Comparison of ENCODE assay signal across 24 cellular contexts in genomic region chr4:164116286-164116685, GRCh38.
DNase-seq lines count a peak whose midpoint lies in the region; ATAC-seq lines count a peak whose summit lies in the region.
"Had no signal": no experiment of that assay in that cellular context is flagged by ENCODE, and none has a peak within 500 bp of the region (broad histone marks: within the 10 kb centered on the region; RNA-seq: fewer than 3 reads in every experiment).

No MANE protein-coding gene starts in this region.

- ATAC-seq in HG02970 (IDR thresholded peaks at IDR 0.05; ENCODE audit: low FRiP score, unreplicated experiment) (no peak), GM19397 (IDR thresholded peaks at IDR 0.05; ENCODE audit: unreplicated experiment) (no peak)
- no peak for ATAC-seq in stimulated activated effector memory CD8-positive, alpha-beta T cell treated with anti-CD3 and anti-CD28 coated beads, Interleukin-12 subunit alpha, Interleukin-12 subunit beta, amount 100 ng/mL, for 72 hours
- ATAC-seq: HepG2 had no signal

- H3K36me3 Mint-ChIP-seq in stimulated activated effector memory CD8-positive, alpha-beta T cell treated with anti-CD3 and anti-CD28 coated beads, Interleukin-12 subunit alpha, Interleukin-12 subunit beta, amount 100 ng/mL, for 72 hours, result no peaks in the 10 kb centered on the region

- H3K27me3 ChIP-seq in layer of hippocampus (ENCODE audit: control insufficient read depth, insufficient read depth, low read length), result no peaks in the 10 kb centered on the region
- H3K27me3 ChIP-seq: SJSA1 had no signal

- DNase-seq in Ammon's horn (ENCODE audit: low spot score) (peak; percentile 79), putamen (ENCODE audit: low spot score) (peak; percentile 85), RPMI8226 (no peak)
- DNase-seq in stimulated activated effector memory CD8-positive, alpha-beta T cell treated with anti-CD3 and anti-CD28 coated beads, Interleukin-12 subunit alpha, Interleukin-12 subunit beta, amount 100 ng/mL, for 72 hours (ENCODE audit: low spot score in 2 of 2), result no peak
- DNase-seq: 8988T, ACHN, Calu3, DMS153, DND-41, H7, Karpas-422, NCI-H1092 treated with DMSO at 0.1 percent for 48 hours, NCI-H1436, NCI-H187, NCI-H2081 treated with DMSO at 0.1 percent for 48 hours, NCI-H524, PC-9, Right ventricle myocardium superior had no signal

- H3K4me3 Mint-ChIP-seq in stimulated activated effector memory CD8-positive, alpha-beta T cell treated with anti-CD3 and anti-CD28 coated beads, Interleukin-12 subunit alpha, Interleukin-12 subunit beta, amount 100 ng/mL, for 72 hours, result no peak overlapping the region

- H3K27ac Mint-ChIP-seq in stimulated activated effector memory CD8-positive, alpha-beta T cell treated with anti-CD3 and anti-CD28 coated beads, Interleukin-12 subunit alpha, Interleukin-12 subunit beta, amount 100 ng/mL, for 72 hours, result no peak overlapping the region

- H3K4me1 Mint-ChIP-seq in stimulated activated effector memory CD8-positive, alpha-beta T cell treated with anti-CD3 and anti-CD28 coated beads, Interleukin-12 subunit alpha, Interleukin-12 subunit beta, amount 100 ng/mL, for 72 hours, result no peaks in the 10 kb centered on the region

- H3K9me3 Mint-ChIP-seq in stimulated activated effector memory CD8-positive, alpha-beta T cell treated with anti-CD3 and anti-CD28 coated beads, Interleukin-12 subunit alpha, Interleukin-12 subunit beta, amount 100 ng/mL, for 72 hours, result peaks cover 10% of the 10 kb centered on the region

- H3K27ac ChIP-seq in angular gyrus (ENCODE audit: low read depth, low read length), result peak overlapping the region; percentile 85
- peak overlapping the region; percentile 57 for H3K27ac ChIP-seq in layer of hippocampus (ENCODE audit: low read depth, low read length)
- H3K27ac ChIP-seq: PC-9, SJSA1 had no signal

Comparison
In these comparisons a context has a peak if more than half of its experiments do, and no peak if none do; other contexts are left out.
1. DNase-seq: peak in Ammon's horn (single experiment) and putamen (single experiment); none in stimulated activated effector memory CD8-positive, alpha-beta T cell treated with anti-CD3 and anti-CD28 coated beads, Interleukin-12 subunit alpha, Interleukin-12 subunit beta, amount 100 ng/mL, for 72 hours (0 of 2) and RPMI8226 (single experiment).